ENCODE assay signal across 20 cellular contexts in the genomic region with DNA sequence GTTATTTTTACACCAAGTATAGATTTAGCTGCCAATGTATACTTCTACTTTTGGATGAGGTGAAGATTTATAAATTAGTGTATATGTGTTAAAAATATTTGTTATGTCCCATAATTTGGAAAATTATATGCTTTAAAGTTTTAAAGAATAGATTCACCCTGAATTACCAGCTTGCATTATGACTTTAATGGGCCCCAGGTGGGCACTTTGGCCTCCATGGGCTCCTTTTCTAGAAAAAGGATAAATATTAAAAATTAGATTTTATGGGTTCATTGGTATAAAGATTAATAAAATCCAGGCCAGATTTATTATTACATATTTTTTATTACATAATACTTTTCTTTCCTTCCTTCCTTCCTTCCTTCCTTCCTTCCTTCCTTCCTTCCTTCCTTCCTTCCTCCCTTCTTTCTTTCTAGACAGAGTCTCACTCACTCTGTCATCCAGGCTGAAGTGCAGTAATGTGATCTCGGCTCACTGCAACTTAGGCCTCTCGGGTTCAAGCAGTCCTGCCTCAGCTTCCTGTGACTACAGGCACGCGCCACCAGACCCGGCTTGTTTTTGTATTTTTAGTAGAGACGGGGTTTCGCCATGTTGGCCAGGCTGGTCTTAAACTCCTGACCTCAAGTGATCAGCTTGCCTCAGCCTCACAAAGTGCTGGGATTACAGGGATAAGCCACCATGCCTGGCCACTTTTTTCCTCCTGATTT. TPM values are rescaled to one million over a fixed set of nuclear protein-coding genes. Genes with fewer than 3 reads are reported as not detected.
"Had no signal": no experiment of that assay in that cellular context is flagged by ENCODE, and none has a peak within 500 bp of the region (broad histone marks: within the 10 kb centered on the region; RNA-seq: fewer than 3 reads in every experiment).

No MANE protein-coding gene starts in this region.

- H3K4me1 Mint-ChIP-seq: neural crest cell, WTC11 had no signal

- H3K4me3 Mint-ChIP-seq: activated CD4-positive, alpha-beta memory T cell treated with anti-CD3 and anti-CD28 coated beads for 36 hours; activated naive CD8-positive, alpha-beta T cell treated with anti-CD3 and anti-CD28 coated beads, Interleukin-2, amount 10 ng/mL, durations not matched to agents 7 days and 5 days; effector memory CD8-positive, alpha-beta T cell; neural crest cell; WTC11 had no signal

- DNase-seq: activated CD4-positive, alpha-beta memory T cell treated with anti-CD3 and anti-CD28 coated beads for 36 hours; activated CD4-positive, alpha-beta T cell treated with anti-CD3 and anti-CD28 coated beads for 4 hours; activated naive CD4-positive, alpha-beta T cell; activated naive CD8-positive, alpha-beta T cell treated with anti-CD3 and anti-CD28 coated beads, Interleukin-2, amount 10 ng/mL, durations not matched to agents 7 days and 5 days; amygdala; effector memory CD8-positive, alpha-beta T cell; foreskin fibroblast; hypothalamus; kidney; left lung; stomach; trophoblast cell had no signal

- H3K36me3 Mint-ChIP-seq: WTC11 had no signal

- H3K27ac Mint-ChIP-seq: activated CD4-positive, alpha-beta memory T cell treated with anti-CD3 and anti-CD28 coated beads for 36 hours; activated naive CD8-positive, alpha-beta T cell treated with anti-CD3 and anti-CD28 coated beads, Interleukin-2, amount 10 ng/mL, durations not matched to agents 7 days and 5 days; effector memory CD8-positive, alpha-beta T cell; WTC11 had no signal

- H3K36me3 ChIP-seq: cardiac muscle cell, left lung, prostate gland, right atrium auricular region, stomach had no signal

- H3K4me1 ChIP-seq: prostate gland, right atrium auricular region, stomach had no signal

- H3K27me3 ChIP-seq: cardiac muscle cell, left lung, right atrium auricular region, stomach had no signal

- H3K27me3 Mint-ChIP-seq: activated CD4-positive, alpha-beta memory T cell treated with anti-CD3 and anti-CD28 coated beads for 36 hours; activated naive CD8-positive, alpha-beta T cell treated with anti-CD3 and anti-CD28 coated beads, Interleukin-2, amount 10 ng/mL, durations not matched to agents 7 days and 5 days had no signal

- H3K4me3 ChIP-seq: cardiac muscle cell, left lung, prostate gland, right atrium auricular region, stomach had no signal

- H3K27ac ChIP-seq: cardiac muscle cell, left lung, prostate gland, right atrium auricular region, stomach had no signal

- ATAC-seq: effector memory CD8-positive, alpha-beta T cell; left lung; WTC11 had no signal

- H3K9me3 Mint-ChIP-seq: activated CD4-positive, alpha-beta memory T cell treated with anti-CD3 and anti-CD28 coated beads for 36 hours; effector memory CD8-positive, alpha-beta T cell; WTC11 had no signal

- H3K9me3 ChIP-seq: left lung, prostate gland, right atrium auricular region, stomach had no signal

RNA-seq across cellular contexts. Expression of a gene that starts 21.9 kb away (rescaled TPM):
- total RNA-seq: cardiac muscle cell; dermis microvascular lymphatic vessel endothelial cell; neural crest cell; osteocyte; T-helper 2 cell treated with Interferon-gamma antibody and Interleukin-4, amounts not matched to agents 100 ng/mL and 5 ng/mL, for 36 hours; WTC11 had no signal
